In the genomic region with DNA sequence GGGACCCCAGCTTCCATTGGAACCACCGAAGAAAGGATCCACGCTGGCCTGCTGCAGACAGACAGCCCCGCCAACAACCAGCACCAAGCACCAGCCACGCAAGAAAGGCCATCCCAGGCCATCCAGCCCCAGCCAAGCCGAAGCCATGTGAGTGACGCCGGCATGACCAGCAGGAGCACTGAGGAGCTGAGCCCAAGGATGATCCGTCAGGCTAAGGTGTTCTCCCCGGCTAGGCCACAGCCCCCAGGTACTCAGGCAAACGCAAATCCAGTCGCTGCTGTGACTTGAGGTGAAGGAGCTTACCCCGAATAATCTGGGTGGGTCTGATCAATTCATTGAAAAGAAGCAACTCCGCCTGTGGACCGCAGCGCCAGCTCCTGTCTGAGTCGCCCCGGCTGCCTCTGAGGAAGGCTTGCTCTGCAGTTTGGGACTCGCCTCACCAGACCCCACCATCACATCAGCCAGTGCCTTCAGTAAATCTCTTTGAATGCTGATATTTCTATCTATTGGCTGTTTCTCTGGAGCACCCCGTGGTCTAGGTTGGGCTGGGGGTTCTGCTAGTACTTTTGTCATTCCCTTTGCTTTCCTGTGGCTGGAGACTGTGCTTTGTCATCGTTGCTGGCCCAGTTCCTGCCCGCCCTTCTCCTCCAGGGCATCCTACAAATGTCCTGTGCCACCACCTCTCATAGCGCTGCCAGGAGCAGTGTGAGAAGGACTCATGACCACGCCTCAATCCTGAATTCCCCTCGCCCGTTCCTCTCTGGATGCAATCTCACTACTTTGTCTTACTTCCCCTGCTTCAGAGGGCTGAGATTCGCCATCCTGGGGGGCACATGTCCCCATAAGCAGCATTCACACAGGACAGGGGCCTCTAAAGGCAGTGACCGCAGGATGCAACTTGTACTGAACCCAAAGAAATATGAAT, we compare ENCODE assay signal across 1 cellular context.
TF ChIP-seq lines count a peak whose summit lies in the region.

No MANE protein-coding gene starts in this region.

TF ChIP-seq in WTC11, 78 proteins besides CTCF, POLR2A, EP300 and RAD21 (continued from another document):
- TF ChIP-seq, protein P1, sequence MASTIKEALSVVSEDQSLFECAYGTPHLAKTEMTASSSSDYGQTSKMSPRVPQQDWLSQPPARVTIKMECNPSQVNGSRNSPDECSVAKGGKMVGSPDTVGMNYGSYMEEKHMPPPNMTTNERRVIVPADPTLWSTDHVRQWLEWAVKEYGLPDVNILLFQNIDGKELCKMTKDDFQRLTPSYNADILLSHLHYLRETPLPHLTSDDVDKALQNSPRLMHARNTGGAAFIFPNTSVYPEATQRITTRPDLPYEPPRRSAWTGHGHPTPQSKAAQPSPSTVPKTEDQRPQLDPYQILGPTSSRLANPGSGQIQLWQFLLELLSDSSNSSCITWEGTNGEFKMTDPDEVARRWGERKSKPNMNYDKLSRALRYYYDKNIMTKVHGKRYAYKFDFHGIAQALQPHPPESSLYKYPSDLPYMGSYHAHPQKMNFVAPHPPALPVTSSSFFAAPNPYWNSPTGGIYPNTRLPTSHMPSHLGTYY (CRISPR knock-in tag; IDR thresholded peaks at IDR 0.05) = no peak
- TF ChIP-seq, protein P2, sequence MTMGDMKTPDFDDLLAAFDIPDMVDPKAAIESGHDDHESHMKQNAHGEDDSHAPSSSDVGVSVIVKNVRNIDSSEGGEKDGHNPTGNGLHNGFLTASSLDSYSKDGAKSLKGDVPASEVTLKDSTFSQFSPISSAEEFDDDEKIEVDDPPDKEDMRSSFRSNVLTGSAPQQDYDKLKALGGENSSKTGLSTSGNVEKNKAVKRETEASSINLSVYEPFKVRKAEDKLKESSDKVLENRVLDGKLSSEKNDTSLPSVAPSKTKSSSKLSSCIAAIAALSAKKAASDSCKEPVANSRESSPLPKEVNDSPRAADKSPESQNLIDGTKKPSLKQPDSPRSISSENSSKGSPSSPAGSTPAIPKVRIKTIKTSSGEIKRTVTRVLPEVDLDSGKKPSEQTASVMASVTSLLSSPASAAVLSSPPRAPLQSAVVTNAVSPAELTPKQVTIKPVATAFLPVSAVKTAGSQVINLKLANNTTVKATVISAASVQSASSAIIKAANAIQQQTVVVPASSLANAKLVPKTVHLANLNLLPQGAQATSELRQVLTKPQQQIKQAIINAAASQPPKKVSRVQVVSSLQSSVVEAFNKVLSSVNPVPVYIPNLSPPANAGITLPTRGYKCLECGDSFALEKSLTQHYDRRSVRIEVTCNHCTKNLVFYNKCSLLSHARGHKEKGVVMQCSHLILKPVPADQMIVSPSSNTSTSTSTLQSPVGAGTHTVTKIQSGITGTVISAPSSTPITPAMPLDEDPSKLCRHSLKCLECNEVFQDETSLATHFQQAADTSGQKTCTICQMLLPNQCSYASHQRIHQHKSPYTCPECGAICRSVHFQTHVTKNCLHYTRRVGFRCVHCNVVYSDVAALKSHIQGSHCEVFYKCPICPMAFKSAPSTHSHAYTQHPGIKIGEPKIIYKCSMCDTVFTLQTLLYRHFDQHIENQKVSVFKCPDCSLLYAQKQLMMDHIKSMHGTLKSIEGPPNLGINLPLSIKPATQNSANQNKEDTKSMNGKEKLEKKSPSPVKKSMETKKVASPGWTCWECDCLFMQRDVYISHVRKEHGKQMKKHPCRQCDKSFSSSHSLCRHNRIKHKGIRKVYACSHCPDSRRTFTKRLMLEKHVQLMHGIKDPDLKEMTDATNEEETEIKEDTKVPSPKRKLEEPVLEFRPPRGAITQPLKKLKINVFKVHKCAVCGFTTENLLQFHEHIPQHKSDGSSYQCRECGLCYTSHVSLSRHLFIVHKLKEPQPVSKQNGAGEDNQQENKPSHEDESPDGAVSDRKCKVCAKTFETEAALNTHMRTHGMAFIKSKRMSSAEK (CRISPR knock-in tag; IDR thresholded peaks at IDR 0.05; ENCODE audit: borderline replicate concordance) = no peak
- TF ChIP-seq NFYB (CRISPR knock-in tag; conservative IDR thresholded peaks at IDR 0.05; ENCODE audit: low read depth) (no peak), GTF2I (CRISPR knock-in tag; conservative IDR thresholded peaks at IDR 0.05) (no peak)
